In the genomic region with DNA sequence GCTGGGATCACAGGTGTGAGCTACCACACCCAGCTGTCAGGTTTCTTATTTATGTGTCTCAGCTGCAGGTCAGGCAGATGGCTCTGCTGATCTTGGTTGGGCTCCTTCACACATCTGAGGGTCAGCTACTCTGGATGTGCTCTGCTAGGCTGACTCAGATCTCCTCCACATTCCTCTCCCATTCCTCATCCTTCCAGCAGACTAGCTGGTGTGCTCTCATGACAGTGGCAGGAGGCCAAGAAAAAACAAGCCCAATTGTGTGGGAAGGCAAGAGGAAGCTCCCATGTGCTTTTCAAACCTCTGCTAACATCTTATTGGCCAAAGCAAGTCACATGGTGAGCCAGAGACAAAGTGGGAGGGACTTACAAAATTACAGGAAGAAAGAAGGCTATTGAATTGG, we compare ENCODE assay signal across 1 cellular context.
TF ChIP-seq lines count a peak whose summit lies in the region.

No MANE protein-coding gene starts in this region.

TF ChIP-seq in HepG2, 621 proteins besides CTCF, POLR2A, EP300 and RAD21 (continued from another document):
- TF ChIP-seq, protein P1, sequence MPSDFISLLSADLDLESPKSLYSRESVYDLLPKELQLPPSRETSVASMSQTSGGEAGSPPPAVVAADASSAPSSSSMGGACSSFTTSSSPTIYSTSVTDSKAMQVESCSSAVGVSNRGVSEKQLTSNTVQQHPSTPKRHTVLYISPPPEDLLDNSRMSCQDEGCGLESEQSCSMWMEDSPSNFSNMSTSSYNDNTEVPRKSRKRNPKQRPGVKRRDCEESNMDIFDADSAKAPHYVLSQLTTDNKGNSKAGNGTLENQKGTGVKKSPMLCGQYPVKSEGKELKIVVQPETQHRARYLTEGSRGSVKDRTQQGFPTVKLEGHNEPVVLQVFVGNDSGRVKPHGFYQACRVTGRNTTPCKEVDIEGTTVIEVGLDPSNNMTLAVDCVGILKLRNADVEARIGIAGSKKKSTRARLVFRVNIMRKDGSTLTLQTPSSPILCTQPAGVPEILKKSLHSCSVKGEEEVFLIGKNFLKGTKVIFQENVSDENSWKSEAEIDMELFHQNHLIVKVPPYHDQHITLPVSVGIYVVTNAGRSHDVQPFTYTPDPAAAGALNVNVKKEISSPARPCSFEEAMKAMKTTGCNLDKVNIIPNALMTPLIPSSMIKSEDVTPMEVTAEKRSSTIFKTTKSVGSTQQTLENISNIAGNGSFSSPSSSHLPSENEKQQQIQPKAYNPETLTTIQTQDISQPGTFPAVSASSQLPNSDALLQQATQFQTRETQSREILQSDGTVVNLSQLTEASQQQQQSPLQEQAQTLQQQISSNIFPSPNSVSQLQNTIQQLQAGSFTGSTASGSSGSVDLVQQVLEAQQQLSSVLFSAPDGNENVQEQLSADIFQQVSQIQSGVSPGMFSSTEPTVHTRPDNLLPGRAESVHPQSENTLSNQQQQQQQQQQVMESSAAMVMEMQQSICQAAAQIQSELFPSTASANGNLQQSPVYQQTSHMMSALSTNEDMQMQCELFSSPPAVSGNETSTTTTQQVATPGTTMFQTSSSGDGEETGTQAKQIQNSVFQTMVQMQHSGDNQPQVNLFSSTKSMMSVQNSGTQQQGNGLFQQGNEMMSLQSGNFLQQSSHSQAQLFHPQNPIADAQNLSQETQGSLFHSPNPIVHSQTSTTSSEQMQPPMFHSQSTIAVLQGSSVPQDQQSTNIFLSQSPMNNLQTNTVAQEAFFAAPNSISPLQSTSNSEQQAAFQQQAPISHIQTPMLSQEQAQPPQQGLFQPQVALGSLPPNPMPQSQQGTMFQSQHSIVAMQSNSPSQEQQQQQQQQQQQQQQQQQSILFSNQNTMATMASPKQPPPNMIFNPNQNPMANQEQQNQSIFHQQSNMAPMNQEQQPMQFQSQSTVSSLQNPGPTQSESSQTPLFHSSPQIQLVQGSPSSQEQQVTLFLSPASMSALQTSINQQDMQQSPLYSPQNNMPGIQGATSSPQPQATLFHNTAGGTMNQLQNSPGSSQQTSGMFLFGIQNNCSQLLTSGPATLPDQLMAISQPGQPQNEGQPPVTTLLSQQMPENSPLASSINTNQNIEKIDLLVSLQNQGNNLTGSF (CRISPR knock-in tag; IDR thresholded peaks at IDR 0.05): no peak
- TF ChIP-seq, protein P2, sequence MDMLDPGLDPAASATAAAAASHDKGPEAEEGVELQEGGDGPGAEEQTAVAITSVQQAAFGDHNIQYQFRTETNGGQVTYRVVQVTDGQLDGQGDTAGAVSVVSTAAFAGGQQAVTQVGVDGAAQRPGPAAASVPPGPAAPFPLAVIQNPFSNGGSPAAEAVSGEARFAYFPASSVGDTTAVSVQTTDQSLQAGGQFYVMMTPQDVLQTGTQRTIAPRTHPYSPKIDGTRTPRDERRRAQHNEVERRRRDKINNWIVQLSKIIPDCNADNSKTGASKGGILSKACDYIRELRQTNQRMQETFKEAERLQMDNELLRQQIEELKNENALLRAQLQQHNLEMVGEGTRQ (IDR thresholded peaks at IDR 0.05; ENCODE audit: low read depth, low read length): peak; percentile 46; the same call in 1 of the 2 replicates
- TF ChIP-seq, protein P2 (CRISPR knock-in tag; IDR thresholded peaks at IDR 0.05; ENCODE audit: borderline replicate concordance): 0 out of 2 replicates have a peak, but pooled peaks have one; percentile 38
- TF ChIP-seq ZNF333 (CRISPR knock-in tag; IDR thresholded peaks at IDR 0.05; ENCODE audit: borderline replicate concordance): no peak
- no peak for TF ChIP-seq ZNF883 (CRISPR knock-in tag; IDR thresholded peaks at IDR 0.05; ENCODE audit: not compliant biosample characterization)
- TF ChIP-seq SUZ12 (IDR thresholded peaks at IDR 0.05; ENCODE audit: low read depth, low read length): no peak
- TF ChIP-seq, protein P3, sequence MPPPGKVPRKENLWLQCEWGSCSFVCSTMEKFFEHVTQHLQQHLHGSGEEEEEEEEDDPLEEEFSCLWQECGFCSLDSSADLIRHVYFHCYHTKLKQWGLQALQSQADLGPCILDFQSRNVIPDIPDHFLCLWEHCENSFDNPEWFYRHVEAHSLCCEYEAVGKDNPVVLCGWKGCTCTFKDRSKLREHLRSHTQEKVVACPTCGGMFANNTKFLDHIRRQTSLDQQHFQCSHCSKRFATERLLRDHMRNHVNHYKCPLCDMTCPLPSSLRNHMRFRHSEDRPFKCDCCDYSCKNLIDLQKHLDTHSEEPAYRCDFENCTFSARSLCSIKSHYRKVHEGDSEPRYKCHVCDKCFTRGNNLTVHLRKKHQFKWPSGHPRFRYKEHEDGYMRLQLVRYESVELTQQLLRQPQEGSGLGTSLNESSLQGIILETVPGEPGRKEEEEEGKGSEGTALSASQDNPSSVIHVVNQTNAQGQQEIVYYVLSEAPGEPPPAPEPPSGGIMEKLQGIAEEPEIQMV (CRISPR knock-in tag; IDR thresholded peaks at IDR 0.05; ENCODE audit: low read depth): no peak
- peak; percentile 53 for TF ChIP-seq FOSL2 (CRISPR knock-in tag; IDR thresholded peaks at IDR 0.05)
- 0 out of 2 replicates have a peak, but pooled peaks have one; percentile 19 for TF ChIP-seq NFYB (CRISPR knock-in tag; IDR thresholded peaks at IDR 0.05)
